13 cellular contexts compared by ENCODE assay signal in genomic region chr6:140480852-140481251, GRCh38.
DNase-seq lines count a peak whose midpoint lies in the region; ATAC-seq and TF ChIP-seq lines count a peak whose summit lies in the region.
"Had no signal": no experiment of that assay in that cellular context is flagged by ENCODE, and none has a peak within 500 bp of the region (broad histone marks: within the 10 kb centered on the region; RNA-seq: fewer than 3 reads in every experiment).

No MANE protein-coding gene starts in this region.

- no peak overlapping the region for H3K18ac ChIP-seq in H9 (ENCODE audit: insufficient read length, low read depth, low read length)

- no peak overlapping the region for H4K5ac ChIP-seq in H9 (ENCODE audit: insufficient read length, low read depth, low read length)

- H3K27ac Mint-ChIP-seq in stimulated activated memory B cell treated with anti-CD40 and anti-IgM and Interleukin-4, amounts not matched to agents 10 μg/mL and 1 μg/mL and 100 μg/mL, for 72 hours, result no peak overlapping the region
- H3K27ac Mint-ChIP-seq in H9, result peak overlapping the region in 1 of 3 experiments; percentile 81; a peak in 1 of 7 replicates

- H2AK5ac ChIP-seq in H9 (ENCODE audit: insufficient read length, low read length), result no peak overlapping the region

- H2BK120ac ChIP-seq in H9 (ENCODE audit: low read depth, low read length, poor library complexity, severe bottlenecking), result no peak overlapping the region

- no peak overlapping the region for H3K4ac ChIP-seq in H9 (ENCODE audit: low read depth, low read length)

- no peak overlapping the region for H2BK15ac ChIP-seq in H9 (ENCODE audit: low read depth, low read length)

- no peaks in the 10 kb centered on the region for H3K9me2 ChIP-seq in SU-DHL-6 (replicated peaks; ENCODE audit: insufficient read depth, low read length)

- no peak overlapping the region for H3K4me3 Mint-ChIP-seq in stimulated activated memory B cell treated with anti-CD40 and anti-IgM and Interleukin-4, amounts not matched to agents 10 μg/mL and 1 μg/mL and 100 μg/mL, for 72 hours
- H3K4me3 Mint-ChIP-seq in H9, result no peak overlapping the region
- H3K4me3 Mint-ChIP-seq: neural crest cell had no signal

- in situ Hi-C loops in KBM-7 (cut with MboI; ENCODE audit: low pct_unique_long_range_greater_than_20kb, low sequenced_read_pairs), result no loop called here

- H3K4me2 ChIP-seq in SU-DHL-6 (ENCODE audit: low read depth, low read length, poor library complexity, severe bottlenecking) (peak overlapping the region; percentile 8), H9 (ENCODE audit: insufficient read depth, insufficient read length, low read length) (no peak overlapping the region)

- no peaks in the 10 kb centered on the region for H3K27me3 Mint-ChIP-seq in stimulated activated memory B cell treated with anti-CD40 and anti-IgM and Interleukin-4, amounts not matched to agents 10 μg/mL and 1 μg/mL and 100 μg/mL, for 72 hours
- no peaks in the 10 kb centered on the region for H3K27me3 Mint-ChIP-seq in H9 (ENCODE audit: low read depth)

- TF ChIP-seq CTCF in SU-DHL-6 (IDR thresholded peaks at IDR 0.05; ENCODE audit: insufficient read depth, low read length, poor library complexity, severe bottlenecking) (no peak), foreskin fibroblast (IDR thresholded peaks at IDR 0.05; ENCODE audit: low read depth, low read length) (no peak), H9 (conservative IDR thresholded peaks at IDR 0.05) (no peak)

- no peak overlapping the region for H3K56ac ChIP-seq in H9 (ENCODE audit: insufficient read length, low read depth, low read length)

- H4K91ac ChIP-seq in H9 (ENCODE audit: insufficient read length, low read depth, low read length), result no peak overlapping the region

- DNase-seq in KBM-7, result peak; percentile 54
- DNase-seq in foreskin fibroblast, result peak; percentile 61 to 76
- no peak for DNase-seq in H9
- DNase-seq in glomerular visceral epithelial cell (ENCODE audit: extremely low spot score), result no peak
- DNase-seq: amygdala; DMS79 treated with DMSO at 0.1 percent for 48 hours; NCI-H1105 treated with DMSO at 0.1 percent for 48 hours; stimulated activated CD4-positive, alpha-beta T cell treated with anti-CD3 and anti-CD28 coated beads, Interleukin-2, amount 100 ng/mL, for 24 hours; stimulated activated naive CD8-positive, alpha-beta T cell treated with anti-CD3 and anti-CD28 coated beads, Interleukin-15, Interleukin-2, amounts not matched to agents 100 U/mL and 50 U/mL, for 24 hours had no signal

- H3K36me3 ChIP-seq in SU-DHL-6 (ENCODE audit: low read length), result no peaks in the 10 kb centered on the region

- ATAC-seq in stimulated activated memory B cell treated with anti-CD40 and anti-IgM and Interleukin-4, amounts not matched to agents 10 μg/mL and 1 μg/mL and 100 μg/mL, for 72 hours, result peak; percentile 48
- no peak for ATAC-seq in HG02588 (IDR thresholded peaks at IDR 0.05; ENCODE audit: unreplicated experiment)
- ATAC-seq: stimulated activated naive CD8-positive, alpha-beta T cell treated with anti-CD3 and anti-CD28 coated beads, Interleukin-15, Interleukin-2, amounts not matched to agents 100 U/mL and 50 U/mL, for 24 hours had no signal

- H3K4me3 ChIP-seq in SU-DHL-6 (ENCODE audit: insufficient read depth, low read length, poor library complexity, severe bottlenecking) (no peak overlapping the region), foreskin fibroblast (ENCODE audit: low read depth in 1 of 2, low read length in 2 of 2) (no peak overlapping the region)

- no peaks in the 10 kb centered on the region for H3K23me2 ChIP-seq in H9 (ENCODE audit: insufficient read length, low read depth, low read length, poor library complexity, severe bottlenecking)

- H3K27me3 ChIP-seq in SU-DHL-6 (ENCODE audit: low read length), result no peaks in the 10 kb centered on the region
- no peaks in the 10 kb centered on the region for H3K27me3 ChIP-seq in H9 (ENCODE audit: insufficient read depth, low read length)

- no CpG with 5 or more reads among the region's 2 CpGs for WGBS in H9 (ENCODE audit: extremely low coverage, insufficient read length, low lambda C conversion rate)

- H3T11ph ChIP-seq in H9 (ENCODE audit: low read length), result no peak overlapping the region

- H2BK5ac ChIP-seq in H9 (ENCODE audit: insufficient read length, low read length), result no peak overlapping the region

- H3K4me1 Mint-ChIP-seq in stimulated activated memory B cell treated with anti-CD40 and anti-IgM and Interleukin-4, amounts not matched to agents 10 μg/mL and 1 μg/mL and 100 μg/mL, for 72 hours, result no peaks in the 10 kb centered on the region
- peaks cover 18 to 19% of the 10 kb centered on the region in 2 experiments for H3K4me1 Mint-ChIP-seq in H9

- no peak overlapping the region for H4K8ac ChIP-seq in H9 (replicated peaks; ENCODE audit: insufficient read length, low read depth, low read length)

- H3K79me2 ChIP-seq in SU-DHL-6 (ENCODE audit: insufficient read depth, low read length), result no peaks in the 10 kb centered on the region
- no peaks in the 10 kb centered on the region for H3K79me2 ChIP-seq in H9 (ENCODE audit: insufficient read depth, low read length)

- H3K4me1 ChIP-seq in H9 (ENCODE audit: insufficient read depth, low read length), result no peaks in the 10 kb centered on the region

- no peak overlapping the region for H2BK20ac ChIP-seq in H9 (ENCODE audit: low read depth, low read length, poor library complexity, severe bottlenecking)

- no peak overlapping the region for H3K14ac ChIP-seq in H9 (ENCODE audit: insufficient read depth, low read length)

- no peaks in the 10 kb centered on the region for H4K20me1 ChIP-seq in SU-DHL-6 (ENCODE audit: low read depth, low read length)
- H4K20me1 ChIP-seq in H9 (ENCODE audit: control insufficient read depth, insufficient read depth, insufficient read length), result no peaks in the 10 kb centered on the region

- H3K36me3 Mint-ChIP-seq in stimulated activated memory B cell treated with anti-CD40 and anti-IgM and Interleukin-4, amounts not matched to agents 10 μg/mL and 1 μg/mL and 100 μg/mL, for 72 hours, result no peaks in the 10 kb centered on the region
- no peaks in the 10 kb centered on the region for H3K36me3 Mint-ChIP-seq in H9 (ENCODE audit: insufficient read depth in 1 of 3, low read depth in 3 of 3)

- no peaks in the 10 kb centered on the region; the same call in 1 of the 2 replicates for H3F3A ChIP-seq in SU-DHL-6 (ENCODE audit: insufficient read depth)

- no peak overlapping the region for H3K23ac ChIP-seq in H9 (ENCODE audit: insufficient read length, low read depth, low read length)

- peak overlapping the region; percentile 86 for H2AFZ ChIP-seq in SU-DHL-6 (ENCODE audit: low read depth, low read length, severe bottlenecking)
- H2AFZ ChIP-seq in H9 (ENCODE audit: low read length), result no peak overlapping the region

- no peak overlapping the region for H3K27ac ChIP-seq in SU-DHL-6 (ENCODE audit: low read depth, low read length)
- no peak overlapping the region for H3K27ac ChIP-seq in H9 (ENCODE audit: insufficient read length, low read depth, low read length)

- no peak overlapping the region for H2BK12ac ChIP-seq in H9 (ENCODE audit: insufficient read length, low read depth, low read length)

- no peak overlapping the region for H3K9ac ChIP-seq in SU-DHL-6 (ENCODE audit: low read length)
- no peak overlapping the region for H3K9ac ChIP-seq in H9 (ENCODE audit: extremely low read depth, insufficient read length, low read length)

- H3K9me3 ChIP-seq in SU-DHL-6 (ENCODE audit: insufficient read depth, low read length) (no peaks in the 10 kb centered on the region), H9 (ENCODE audit: control insufficient read depth, low read depth, low read length) (no peaks in the 10 kb centered on the region)

- H3K9me3 Mint-ChIP-seq in stimulated activated memory B cell treated with anti-CD40 and anti-IgM and Interleukin-4, amounts not matched to agents 10 μg/mL and 1 μg/mL and 100 μg/mL, for 72 hours, result no peaks in the 10 kb centered on the region
- no peaks in the 10 kb centered on the region; a peak in 1 of 5 replicates for H3K9me3 Mint-ChIP-seq in H9

- H3K79me1 ChIP-seq in H9 (ENCODE audit: insufficient read depth, low read depth, low read length, poor library complexity, severe bottlenecking), result no peaks in the 10 kb centered on the region

Comparison
In these comparisons a context has a peak if more than half of its experiments do, and no peak if none do; other contexts are left out.
1. DNase-seq: peak in KBM-7 (single experiment) and foreskin fibroblast (2 of 2); none in H9 (single experiment) and glomerular visceral epithelial cell (single experiment).